In genomic region chr3:145094355-145094941, GRCh38 we compare ENCODE assay signal across 8 cellular contexts.
DNase-seq lines count a peak whose midpoint lies in the region; ATAC-seq, FAIRE-seq and TF ChIP-seq lines count a peak whose summit lies in the region.

No MANE protein-coding gene starts in this region.

- FAIRE-seq in GM12891 (lab: Jason Lieb, UNC): no peak
- peak; percentile 7 for FAIRE-seq in GM12878 (lab: Jason Lieb, UNC)

- H4K20me1 ChIP-seq in GM12878 (ENCODE audit: control insufficient read depth, insufficient read depth): no peaks in the 10 kb centered on the region

- POLR2A ChIA-PET in GM12878 (lab: Charles Lee): no interaction called here

- no peaks in the 10 kb centered on the region for H3K27me3 ChIP-seq in GM12878 (replicated peaks in 1 of 2; ENCODE audit: control insufficient read depth in 2 of 2, insufficient read depth in 2 of 2, low read length in 1 of 2)

- no peak overlapping the region for H3K9ac ChIP-seq in GM12878 (ENCODE audit: control insufficient read depth, insufficient read depth, low read length)

- no peak overlapping the region for H3K27ac ChIP-seq in GM12878 (ENCODE audit: control insufficient read depth, insufficient read depth)

- no peaks in the 10 kb centered on the region for H3K4me1 Mint-ChIP-seq in natural killer cell treated with Interleukin-12 subunit alpha and Interleukin-12 subunit beta and Interleukin-15 and Interleukin-18, amount 100 ng/mL, for 72 hours (ENCODE audit: low read depth in 2 of 2)

- no peaks in the 10 kb centered on the region for H3K36me3 Mint-ChIP-seq in natural killer cell treated with Interleukin-12 subunit alpha and Interleukin-12 subunit beta and Interleukin-15 and Interleukin-18, amount 100 ng/mL, for 72 hours
- H3K36me3 Mint-ChIP-seq in activated naive CD4-positive, alpha-beta T cell treated with anti-CD3 and anti-CD28 coated beads, Interleukin-2, amount 50 U/mL, for 72 hours: no peaks in the 10 kb centered on the region

- ATAC-seq in GM21825 (IDR thresholded peaks at IDR 0.05; ENCODE audit: unreplicated experiment): peak; percentile 83
- peak; percentile 93 for ATAC-seq in GM12878
- no peak for ATAC-seq in natural killer cell treated with Interleukin-12 subunit alpha and Interleukin-12 subunit beta and Interleukin-15 and Interleukin-18, amount 100 ng/mL, for 72 hours
- ATAC-seq in activated naive CD4-positive, alpha-beta T cell treated with anti-CD3 and anti-CD28 coated beads, Interleukin-2, amount 50 U/mL, for 72 hours: no peak

- peaks cover 8% of the 10 kb centered on the region for H3K9me3 Mint-ChIP-seq in natural killer cell treated with Interleukin-12 subunit alpha and Interleukin-12 subunit beta and Interleukin-15 and Interleukin-18, amount 100 ng/mL, for 72 hours
- H3K9me3 Mint-ChIP-seq in activated naive CD4-positive, alpha-beta T cell treated with anti-CD3 and anti-CD28 coated beads, Interleukin-2, amount 50 U/mL, for 72 hours: peaks cover 0 to 5% of the 10 kb centered on the region in 2 donors

- no peaks in the 10 kb centered on the region for H3K36me3 ChIP-seq in GM12878 (ENCODE audit: control insufficient read depth in 2 of 2, insufficient read depth in 2 of 2, low read length in 1 of 2)

- WGBS in GM12878 (ENCODE audit: insufficient coverage, insufficient replicate concordance, low lambda C conversion rate, missing lambda C conversion rate): 0% methylated on average over 3 of the region's 3 CpGs

- TF ChIP-seq EP300 in GM12878 (IDR thresholded peaks at IDR 0.05; ENCODE audit: borderline replicate concordance in 1 of 2, control insufficient read depth in 1 of 2, low read depth in 2 of 2, low read length in 2 of 2): no peak

- CTCF ChIA-PET in GM12878 (lab: Yijun Ruan, JAX): no interaction called here

- H3K4me3 ChIP-seq in GM12878: no peak overlapping the region

- H3K4me2 ChIP-seq in GM12878 (ENCODE audit: control insufficient read depth, insufficient read depth): no peak overlapping the region

- SMC1A ChIA-PET in GM12878 (lab: Charles Lee; ENCODE audit: uncharacterized antibody, unreplicated experiment): no interaction called here

- H3K79me2 ChIP-seq in GM12878 (ENCODE audit: control insufficient read depth, insufficient read depth, low read length): no peaks in the 10 kb centered on the region

- TF ChIP-seq RAD21 in GM12878 (IDR thresholded peaks at IDR 0.05; ENCODE audit: insufficient read depth, low read depth, low read length): no peak

- H3K4me3 Mint-ChIP-seq in natural killer cell treated with Interleukin-12 subunit alpha and Interleukin-12 subunit beta and Interleukin-15 and Interleukin-18, amount 100 ng/mL, for 72 hours: no peak overlapping the region

- TF ChIP-seq CTCF in GM12878 (IDR thresholded peaks at IDR 0.05 in 2 of 3, conservative IDR thresholded peaks at IDR 0.05 in 1 of 3; ENCODE audit: control insufficient read depth in 2 of 3, extremely low read depth in 1 of 3, insufficient read depth in 1 of 3, low read depth in 3 of 3, low read length in 3 of 3): no peak

- intact Hi-C loops in GM12878 (cut with micrococcal nuclease; ENCODE audit: unreplicated experiment): no loop called here

- DNase-seq in GM12891 (ENCODE audit: insufficient read length, low spot score) (peak; percentile 1), KBM-7 (peak; percentile 59), GM12878 (ENCODE audit: low read depth, low spot score) (no peak), pons (ENCODE audit: low spot score) (peak; percentile 30)
- no peak for DNase-seq in natural killer cell treated with Interleukin-12 subunit alpha and Interleukin-12 subunit beta and Interleukin-15 and Interleukin-18, amount 100 ng/mL, for 72 hours (ENCODE audit: low spot score)
- no peak for DNase-seq in activated naive CD4-positive, alpha-beta T cell treated with anti-CD3 and anti-CD28 coated beads, Interleukin-2, amount 50 U/mL, for 72 hours (ENCODE audit: low spot score in 2 of 2)
- DNase-seq in stimulated activated CD4-positive, alpha-beta T cell treated with anti-CD3 and anti-CD28 coated beads, Interleukin-4, amount 100 ng/mL, for 4 hours: no peak

- no peak overlapping the region for H2AFZ ChIP-seq in GM12878 (ENCODE audit: control insufficient read depth, low read depth, low read length)

- no peaks in the 10 kb centered on the region for H3K4me1 ChIP-seq in GM12878 (ENCODE audit: control insufficient read depth, insufficient read depth, low read length)

- RAD21 ChIA-PET in GM12878 (lab: Charles Lee; ENCODE audit: unreplicated experiment): no interaction called here

- TF ChIP-seq POLR2A in GM12891 (IDR thresholded peaks at IDR 0.05; ENCODE audit: low read depth, low read length) (no peak), GM12878 (IDR thresholded peaks at IDR 0.05; ENCODE audit: low read depth, low read length) (no peak)

- in situ Hi-C loops in KBM-7 (cut with MboI; ENCODE audit: low pct_unique_long_range_greater_than_20kb, low sequenced_read_pairs): no loop called here
- in situ Hi-C loops in GM12878 (cut with MboI): no loop called here

- H3K9me3 ChIP-seq in GM12878 (replicated peaks; ENCODE audit: control insufficient read depth, insufficient read depth, low read length): no peaks in the 10 kb centered on the region

- no TSS peak for BruUV-seq in GM12878 (replicated peaks; lab: Mats Ljungman, UMichigan)

- H3K27ac Mint-ChIP-seq in natural killer cell treated with Interleukin-12 subunit alpha and Interleukin-12 subunit beta and Interleukin-15 and Interleukin-18, amount 100 ng/mL, for 72 hours: no peak overlapping the region
- no peak overlapping the region for H3K27ac Mint-ChIP-seq in activated naive CD4-positive, alpha-beta T cell treated with anti-CD3 and anti-CD28 coated beads, Interleukin-2, amount 50 U/mL, for 72 hours

- H3K27me3 Mint-ChIP-seq in natural killer cell treated with Interleukin-12 subunit alpha and Interleukin-12 subunit beta and Interleukin-15 and Interleukin-18, amount 100 ng/mL, for 72 hours: no peaks in the 10 kb centered on the region

TF ChIP-seq in GM12891, 5 proteins besides CTCF, POLR2A, EP300 and RAD21:
- no peak for TF ChIP-seq TAF1 (IDR thresholded peaks at IDR 0.05; ENCODE audit: low read depth, low read length)
- TF ChIP-seq PAX5 (IDR thresholded peaks at IDR 0.05; ENCODE audit: insufficient read depth, low read length, severe bottlenecking): no peak
- no peak for TF ChIP-seq POLR2AphosphoS5 (IDR thresholded peaks at IDR 0.05; ENCODE audit: low read depth, low read length)
- TF ChIP-seq POU2F2 (IDR thresholded peaks at IDR 0.05; ENCODE audit: low read depth, low read length): no peak
- no peak for TF ChIP-seq SPI1 (IDR thresholded peaks at IDR 0.05; ENCODE audit: low read depth, low read length)

TF ChIP-seq in GM12878, 131 proteins besides CTCF, POLR2A, EP300 and RAD21:
- TF ChIP-seq STAT3 (IDR thresholded peaks at IDR 0.05; ENCODE audit: low read depth, low read length): no peak
- peak; percentile 96 for TF ChIP-seq RFX5 (IDR thresholded peaks at IDR 0.05; ENCODE audit: low read depth, low read length)
- TF ChIP-seq CREB1 (IDR thresholded peaks at IDR 0.05; ENCODE audit: low read depth): peak; percentile 91
- TF ChIP-seq ZNF274 (IDR thresholded peaks at IDR 0.05; ENCODE audit: insufficient read depth, insufficient read length): no peak
- no peak for TF ChIP-seq RELA (IDR thresholded peaks at IDR 0.05; ENCODE audit: borderline replicate concordance, partially characterized antibody)
- TF ChIP-seq CREM (IDR thresholded peaks at IDR 0.05; ENCODE audit: low read depth): peak; percentile 90

Comparison
In these comparisons a context has a peak if more than half of its experiments do, and no peak if none do; other contexts are left out.
1. DNase-seq: peak in GM12891 (single experiment), KBM-7 (single experiment) and pons (single experiment); none in GM12878 (single experiment), natural killer cell treated with Interleukin-12 subunit alpha and Interleukin-12 subunit beta and Interleukin-15 and Interleukin-18, amount 100 ng/mL, for 72 hours (single experiment), activated naive CD4-positive, alpha-beta T cell treated with anti-CD3 and anti-CD28 coated beads, Interleukin-2, amount 50 U/mL, for 72 hours (0 of 2) and stimulated activated CD4-positive, alpha-beta T cell treated with anti-CD3 and anti-CD28 coated beads, Interleukin-4, amount 100 ng/mL, for 4 hours (0 of 2).
2. ATAC-seq: peak in GM21825 (single experiment) and GM12878 (single experiment); none in natural killer cell treated with Interleukin-12 subunit alpha and Interleukin-12 subunit beta and Interleukin-15 and Interleukin-18, amount 100 ng/mL, for 72 hours (0 of 2) and activated naive CD4-positive, alpha-beta T cell treated with anti-CD3 and anti-CD28 coated beads, Interleukin-2, amount 50 U/mL, for 72 hours (0 of 2).